Comparison of ENCODE assay signal across 8 cellular contexts in genomic region chr19:610071-610800, GRCh38. TPM values are rescaled to one million over a fixed set of nuclear protein-coding genes. Genes with fewer than 3 reads are reported as not detected.
DNase-seq lines count a peak whose midpoint lies in the region; ATAC-seq and TF ChIP-seq lines count a peak whose summit lies in the region.

No MANE protein-coding gene starts in this region.

- TF ChIP-seq POLR2A in GM15510 (IDR thresholded peaks at IDR 0.05; ENCODE audit: borderline replicate concordance, extremely low read depth, insufficient read length): peak; percentile 8
- TF ChIP-seq POLR2A in spleen (IDR thresholded peaks at IDR 0.05): no peak

- DNase-seq in dorsolateral prefrontal cortex: no peak
- DNase-seq in spleen: peak; percentile 84
- DNase-seq in NCI-H187 treated with DMSO at 0.1 percent for 48 hours (lab: John Stamatoyannopoulos, UW): no peak
- DNase-seq in EL: no peak

- H3K27ac ChIP-seq in SU-DHL-6 (ENCODE audit: low read depth, low read length): peak overlapping the region; percentile 49
- peak overlapping the region; percentile 80 to 97 (median 92) for H3K27ac ChIP-seq in dorsolateral prefrontal cortex
- H3K27ac ChIP-seq in spleen: peak overlapping the region; percentile 61 to 89 (median 86)

- H3K9me3 ChIP-seq in SU-DHL-6 (ENCODE audit: insufficient read depth, low read length): no peaks in the 10 kb centered on the region
- no peaks in the 10 kb centered on the region for H3K9me3 ChIP-seq in spleen

- H3K4me1 ChIP-seq in spleen: peaks cover 22 to 37% (median 34%) of the 10 kb centered on the region in 6 donors

- H3K4me3 ChIP-seq in SU-DHL-6 (ENCODE audit: insufficient read depth, low read length, poor library complexity, severe bottlenecking) (no peak overlapping the region), dorsolateral prefrontal cortex (peak overlapping the region in 22 of 59 donors; percentile 4 to 34 (median 20)), spleen (peak overlapping the region; percentile 19 to 71 (median 38))

- ATAC-seq in HG03175 (IDR thresholded peaks at IDR 0.05; ENCODE audit: unreplicated experiment) (no peak), HG03097 (IDR thresholded peaks at IDR 0.05; ENCODE audit: low FRiP score, unreplicated experiment) (no peak)

- intact Hi-C loops in dorsolateral prefrontal cortex (cut with DNase I): no loop called here
- intact Hi-C loops in spleen (cut with DNase I; ENCODE audit: low total_unique reads): no loop called here

- H2AFZ ChIP-seq in SU-DHL-6 (ENCODE audit: low read depth, low read length, severe bottlenecking): peak overlapping the region; percentile 17

- H3K9ac ChIP-seq in SU-DHL-6 (ENCODE audit: low read length): peak overlapping the region; percentile 42

- 6 to 40% (median 33%) methylated on average over 9 to 38 of the region's 38 CpGs for WGBS in spleen, 5 donors

- H3K36me3 ChIP-seq in SU-DHL-6 (ENCODE audit: low read length) (no peaks in the 10 kb centered on the region), spleen (no peaks in the 10 kb centered on the region)

- H3K9me2 ChIP-seq in SU-DHL-6 (replicated peaks; ENCODE audit: insufficient read depth, low read length): no peaks in the 10 kb centered on the region

- TF ChIP-seq CTCF in SU-DHL-6 (IDR thresholded peaks at IDR 0.05; ENCODE audit: insufficient read depth, low read length, poor library complexity, severe bottlenecking) (no peak), dorsolateral prefrontal cortex (IDR thresholded peaks at IDR 0.05 in 54 of 56, conservative IDR thresholded peaks at IDR 0.05 in 2 of 56; ENCODE audit: low read depth in 1 of 56, partially characterized antibody in 56 of 56) (no peak), spleen (IDR thresholded peaks at IDR 0.05 in 8 of 11, conservative IDR thresholded peaks at IDR 0.05 in 3 of 11) (peak in 1 of 11 experiments; percentile 8)

- H3K79me2 ChIP-seq in SU-DHL-6 (ENCODE audit: insufficient read depth, low read length): no peaks in the 10 kb centered on the region

- no peaks in the 10 kb centered on the region for H4K20me1 ChIP-seq in SU-DHL-6 (ENCODE audit: low read depth, low read length)

- H3F3A ChIP-seq in SU-DHL-6 (ENCODE audit: insufficient read depth): no peaks in the 10 kb centered on the region

- H3K4me2 ChIP-seq in SU-DHL-6 (ENCODE audit: low read depth, low read length, poor library complexity, severe bottlenecking): peak overlapping the region; percentile 18

- H3K27me3 ChIP-seq in SU-DHL-6 (ENCODE audit: low read length) (no peaks in the 10 kb centered on the region), dorsolateral prefrontal cortex (no peaks in the 10 kb centered on the region), spleen (replicated peaks in 1 of 7) (peaks cover 0 to 13% (median 0%) of the 10 kb centered on the region in 7 donors)

RNA-seq across cellular contexts. Expression of gene HCN2, which starts 20.6 kb away (rescaled TPM):
- total RNA-seq in dorsolateral prefrontal cortex (100 to 1,000 TPM in 109 of 120 experiments, 10 to 100 TPM in 11; 76.8 to 199 (median 123) TPM), spleen (1 to 10 TPM in 1 of 7 donors, under 1 TPM in 4, not detected in 2; 0.19 to 1.1 (median 0.54) TPM)
- under 1 TPM; 0.09 to 0.19 (median 0.11) TPM for polyA plus RNA-seq in spleen

RNA-seq across cellular contexts. Expression of gene POLRMT, which starts 23.1 kb away (rescaled TPM):
- total RNA-seq in dorsolateral prefrontal cortex: 10 to 100 TPM; 27.8 to 91.2 (median 61.9) TPM
- 10 to 100 TPM; 28.6 to 55.6 (median 49.7) TPM for total RNA-seq in spleen
- 100 to 1,000 TPM in 2 of 3 donors, 10 to 100 TPM in 1; 67.8 to 105 (median 102) TPM for polyA plus RNA-seq in spleen

RNA-seq across cellular contexts. Expression of gene FGF22, which starts 29.4 kb away (rescaled TPM):
- total RNA-seq in dorsolateral prefrontal cortex (10 to 100 TPM in 2 of 120 experiments, 1 to 10 TPM in 118; 3.6 to 10.1 (median 5.8) TPM), spleen (under 1 TPM in 2 of 7 donors, not detected in 5; 0.27 to 0.61 TPM)
- under 1 TPM in 2 of 3 donors, not detected in 1; 0.10 to 0.20 TPM for polyA plus RNA-seq in spleen

RNA-seq across cellular contexts. Expression of gene BSG, which starts 37.8 kb away (rescaled TPM):
- total RNA-seq in dorsolateral prefrontal cortex (100 to 1,000 TPM; 350 to 867 (median 549) TPM), spleen (100 to 1,000 TPM; 180 to 307 (median 274) TPM)
- 100 to 1,000 TPM in 2 of 3 donors, 10 to 100 TPM in 1; 95.3 to 141 (median 139) TPM for polyA plus RNA-seq in spleen

RNA-seq across cellular contexts. Expression of gene RNF126, which starts 52.8 kb away (rescaled TPM):
- total RNA-seq in dorsolateral prefrontal cortex (10 to 100 TPM; 22.4 to 58.2 (median 41.2) TPM), spleen (10 to 100 TPM; 49.2 to 95.1 (median 57.7) TPM)
- 10 to 100 TPM; 38.1 to 55.3 (median 45.0) TPM for polyA plus RNA-seq in spleen

Comparison
In these comparisons a context has a peak if more than half of its experiments do, and no peak if none do; other contexts are left out.
1. RNA of gene HCN2, which starts 20.6 kb away (total RNA-seq): 76.8 to 199 TPM in dorsolateral prefrontal cortex; 0.19 to 1.1 TPM in spleen; every median in the first group is over 10 times any median in the second.
2. Peak in every context shown above with its lines, with median percentiles within 50 percentile points of each other: H3K27ac ChIP-seq.